ENCODE assay signal across 12 cellular contexts in the genomic region with DNA sequence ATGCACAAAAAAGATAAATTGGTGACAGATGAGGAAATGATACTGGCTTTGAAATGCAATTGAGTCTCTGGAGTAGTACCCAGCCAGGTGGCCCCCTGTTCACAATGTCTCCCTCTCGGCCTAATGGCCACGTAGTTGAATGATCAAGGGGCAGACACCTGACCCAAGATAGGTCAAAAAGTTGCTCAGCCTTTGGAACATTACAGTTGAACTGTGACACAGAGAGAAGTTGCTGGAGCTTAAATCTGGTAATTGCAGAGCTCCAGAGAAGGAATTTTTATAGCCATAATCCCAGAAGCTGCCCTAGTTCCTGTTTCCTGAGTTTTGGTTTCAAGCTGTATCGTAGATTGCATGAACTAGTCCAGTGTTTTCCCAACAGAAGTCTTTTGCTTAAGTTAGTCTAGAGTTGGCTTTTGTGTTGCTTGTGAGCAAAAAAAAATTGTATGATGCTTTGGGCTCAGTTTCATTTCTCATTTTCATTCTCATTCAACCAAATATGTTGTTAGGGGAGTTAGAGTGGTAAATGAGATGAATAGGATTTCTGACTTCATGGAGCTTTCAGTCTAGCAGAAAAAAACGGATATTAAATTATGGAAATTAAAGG.
DNase-seq lines count a peak whose midpoint lies in the region; ATAC-seq and TF ChIP-seq lines count a peak whose summit lies in the region.
"Had no signal": no experiment of that assay in that cellular context is flagged by ENCODE, and none has a peak within 500 bp of the region (broad histone marks: within the 10 kb centered on the region; RNA-seq: fewer than 3 reads in every experiment).

No MANE protein-coding gene starts in this region.

- H3K27me3 ChIP-seq in MM.1S (replicated peaks; ENCODE audit: insufficient read depth, low read length) (no peaks in the 10 kb centered on the region), smooth muscle cell (ENCODE audit: low read depth) (no peaks in the 10 kb centered on the region)

- H3K9me3 ChIP-seq in MM.1S (replicated peaks; ENCODE audit: insufficient read depth, low read length) (no peaks in the 10 kb centered on the region), smooth muscle cell (replicated peaks; ENCODE audit: low read depth) (no peaks in the 10 kb centered on the region)

- H3K36me3 ChIP-seq in MM.1S (replicated peaks; ENCODE audit: insufficient read depth, low read length) = no peaks in the 10 kb centered on the region
- H3K36me3 ChIP-seq in smooth muscle cell (ENCODE audit: low read depth) = no peaks in the 10 kb centered on the region

- H3K9ac ChIP-seq in MM.1S (ENCODE audit: low read length) = no peak overlapping the region
- no peak overlapping the region for H3K9ac ChIP-seq in smooth muscle cell (ENCODE audit: low read depth)

- H3K4me1 Mint-ChIP-seq in activated T-cell treated with anti-CD3 and anti-CD28 coated beads, Interleukin-2, amount 50 U/mL, for 4 hours (ENCODE audit: low read depth) = no peaks in the 10 kb centered on the region
- H3K4me1 Mint-ChIP-seq: stimulated activated naive CD8-positive, alpha-beta T cell treated with anti-CD3 and anti-CD28 coated beads, Interleukin-15, amount 100 ng/mL, for 72 hours had no signal

- 57% methylated on average over 4 of the region's 4 CpGs for WGBS in smooth muscle cell (ENCODE audit: low lambda C conversion rate)

- peak; percentile 81 for ATAC-seq in GM19023 (IDR thresholded peaks at IDR 0.05; ENCODE audit: unreplicated experiment)
- ATAC-seq in HG02610 (IDR thresholded peaks at IDR 0.05; ENCODE audit: unreplicated experiment) = peak; percentile 70
- ATAC-seq in activated T-cell treated with anti-CD3 and anti-CD28 coated beads, Interleukin-2, amount 50 U/mL, for 4 hours = no peak
- ATAC-seq: stimulated activated naive CD8-positive, alpha-beta T cell treated with anti-CD3 and anti-CD28 coated beads, Interleukin-15, amount 100 ng/mL, for 72 hours had no signal

- H3K9me3 Mint-ChIP-seq in activated T-cell treated with anti-CD3 and anti-CD28 coated beads, Interleukin-2, amount 50 U/mL, for 4 hours = no peaks in the 10 kb centered on the region
- H3K9me3 Mint-ChIP-seq: activated T-helper 2 cell treated with anti-CD3 and anti-CD28 coated beads, Interferon-gamma antibody, Interleukin-2, Interleukin-4, amounts not matched to agents 10 μg/mL and 5 μg/mL and 100 μg/mL, durations not matched to agents 14 hours and 24 hours and 36 hours had no signal

- H3K9me2 ChIP-seq in MM.1S (replicated peaks; ENCODE audit: insufficient read depth, low read length) = no peaks in the 10 kb centered on the region

- no peak overlapping the region for H3K4me3 Mint-ChIP-seq in activated T-cell treated with anti-CD3 and anti-CD28 coated beads, Interleukin-2, amount 50 U/mL, for 4 hours
- H3K4me3 Mint-ChIP-seq: stimulated activated naive CD8-positive, alpha-beta T cell treated with anti-CD3 and anti-CD28 coated beads, Interleukin-15, amount 100 ng/mL, for 72 hours had no signal

- no peaks in the 10 kb centered on the region for H3K36me3 Mint-ChIP-seq in activated T-cell treated with anti-CD3 and anti-CD28 coated beads, Interleukin-2, amount 50 U/mL, for 4 hours (ENCODE audit: insufficient read depth)

- H3K4me2 ChIP-seq in MM.1S (ENCODE audit: low read depth, low read length) = 0 out of 2 replicates have a peak overlapping the region, but pooled peaks have one; percentile 5
- peak overlapping the region; percentile 76 for H3K4me2 ChIP-seq in smooth muscle cell

- H3K4me1 ChIP-seq in MM.1S (ENCODE audit: low read length) (peaks cover 6% of the 10 kb centered on the region), smooth muscle cell (ENCODE audit: low read depth) (no peaks in the 10 kb centered on the region)

- no peaks in the 10 kb centered on the region for H3K27me3 Mint-ChIP-seq in activated T-cell treated with anti-CD3 and anti-CD28 coated beads, Interleukin-2, amount 50 U/mL, for 4 hours (ENCODE audit: low read depth)

- no peak for TF ChIP-seq CTCF in MM.1S (IDR thresholded peaks at IDR 0.05; ENCODE audit: low read length)
- TF ChIP-seq CTCF in smooth muscle cell (IDR thresholded peaks at IDR 0.05; ENCODE audit: borderline replicate concordance, insufficient read depth, poor library complexity, severe bottlenecking) = no peak

- DNase-seq in MM.1S (peak; percentile 24), smooth muscle cell (lab: John Stamatoyannopoulos, UW; ENCODE audit: unreplicated experiment) (no peak), SW480 (ENCODE audit: low spot score) (no peak), activated T-cell treated with anti-CD3 and anti-CD28 coated beads for 4 hours (no peak), iPS-NIHi7 (ENCODE audit: extremely low spot score) (no peak)
- DNase-seq in activated T-cell treated with anti-CD3 and anti-CD28 coated beads, Interleukin-2, amount 50 U/mL, for 4 hours = no peak
- DNase-seq: DND-41; stimulated activated CD4-positive, alpha-beta T cell treated with anti-CD3 and anti-CD28 coated beads, Interleukin-12 subunit alpha, Interleukin-12 subunit beta, amount 100 ng/mL, for 4 hours; stimulated activated naive CD8-positive, alpha-beta T cell treated with anti-CD3 and anti-CD28 coated beads, Interleukin-15, amount 100 ng/mL, for 72 hours had no signal

- H3K27ac ChIP-seq in MM.1S (ENCODE audit: low read length) (peak overlapping the region; percentile 26; the same call in 1 of the 2 replicates), smooth muscle cell (ENCODE audit: low read depth) (peak overlapping the region; percentile 51)

- 0 out of 2 replicates have a peak overlapping the region, but pooled peaks have one; percentile 16 for H2AFZ ChIP-seq in MM.1S (ENCODE audit: low read length)
- H2AFZ ChIP-seq in smooth muscle cell (ENCODE audit: low read depth) = peak overlapping the region; percentile 17

- H3K79me2 ChIP-seq in MM.1S (ENCODE audit: low read length) (no peaks in the 10 kb centered on the region), smooth muscle cell (ENCODE audit: low read depth) (no peaks in the 10 kb centered on the region)

- H3K4me3 ChIP-seq in MM.1S (ENCODE audit: low read length) = no peak overlapping the region
- H3K4me3 ChIP-seq in smooth muscle cell = peak overlapping the region; percentile 20

- H3F3A ChIP-seq in MM.1S (ENCODE audit: insufficient read depth, low read length) = peaks cover 5% of the 10 kb centered on the region; the same call in 1 of the 2 replicates
- H3F3A ChIP-seq in smooth muscle cell (ENCODE audit: low read depth) = no peaks in the 10 kb centered on the region

- H4K20me1 ChIP-seq in MM.1S (ENCODE audit: insufficient read depth, low read length) (no peaks in the 10 kb centered on the region), smooth muscle cell (ENCODE audit: low read depth) (no peaks in the 10 kb centered on the region)

Comparison
In these comparisons a context has a peak if more than half of its experiments do, and no peak if none do; other contexts are left out.
1. ATAC-seq: peak in GM19023 (single experiment) and HG02610 (single experiment); none in activated T-cell treated with anti-CD3 and anti-CD28 coated beads, Interleukin-2, amount 50 U/mL, for 4 hours (0 of 2).